ENCODE assay signal across 1 cellular context in the genomic region with DNA sequence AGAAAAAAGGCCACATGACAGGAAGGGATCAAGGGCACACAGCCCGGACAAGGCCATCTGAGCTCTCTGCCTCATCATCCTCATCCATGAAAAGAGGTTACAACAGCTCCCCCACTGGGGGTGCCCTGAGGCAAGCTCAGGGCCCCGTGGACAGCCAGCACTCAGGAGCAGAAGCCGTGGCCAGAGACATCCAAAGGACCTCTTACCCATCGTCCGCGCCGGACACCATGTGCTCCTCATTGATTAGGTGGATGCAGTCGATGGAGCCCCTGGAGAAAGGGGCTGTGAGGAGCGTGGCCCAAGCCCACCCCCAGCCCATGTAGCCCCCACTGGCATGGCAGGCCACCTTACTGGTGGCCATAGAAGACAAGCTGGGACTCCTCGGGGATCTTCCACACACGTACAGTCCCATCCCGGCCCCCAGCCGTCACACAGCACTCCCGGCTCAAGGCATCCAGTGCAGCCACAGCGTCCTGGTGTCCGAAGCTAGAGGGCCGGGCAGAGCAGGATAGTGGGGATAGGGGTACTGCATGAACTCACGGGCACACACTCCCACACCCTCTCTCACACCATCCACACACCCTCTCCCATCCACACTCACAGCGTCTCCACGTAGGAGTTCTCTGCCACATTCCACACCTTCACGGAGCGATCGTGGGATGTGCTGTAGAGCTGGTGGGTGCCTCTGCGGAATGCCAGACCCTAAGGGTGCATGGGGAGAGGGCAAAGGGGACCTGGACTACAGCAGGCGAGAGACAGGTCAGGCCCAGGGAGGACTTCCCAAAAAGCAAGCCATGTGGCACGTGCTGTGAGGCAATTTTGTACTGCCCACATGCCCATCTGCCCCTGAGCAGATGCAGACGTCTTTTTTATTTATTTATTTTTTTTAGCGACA.
TF ChIP-seq lines count a peak whose summit lies in the region.

No MANE protein-coding gene starts in this region.

TF ChIP-seq in IMR-90, 13 proteins besides CTCF, POLR2A, EP300 and RAD21:
- TF ChIP-seq RFX5 (IDR thresholded peaks at IDR 0.05; ENCODE audit: low read depth, low read length) (no peak), BHLHE40 (IDR thresholded peaks at IDR 0.05; ENCODE audit: low read depth, low read length) (no peak), MAZ (IDR thresholded peaks at IDR 0.05; ENCODE audit: borderline replicate concordance, low read depth, low read length) (no peak)
